Comparison of ENCODE assay signal across 17 cellular contexts in genomic region chr4:139873111-139873866, GRCh38.
DNase-seq lines count a peak whose midpoint lies in the region; ATAC-seq, FAIRE-seq and TF ChIP-seq lines count a peak whose summit lies in the region.
"Had no signal": no experiment of that assay in that cellular context is flagged by ENCODE, and none has a peak within 500 bp of the region (broad histone marks: within the 10 kb centered on the region; RNA-seq: fewer than 3 reads in every experiment).

No MANE protein-coding gene starts in this region.

- POLR2A ChIA-PET in HepG2 (lab: Yijun Ruan, JAX), result no interaction called here

- FAIRE-seq in HepG2 (lab: Jason Lieb, UNC), result no peak

- intact Hi-C loops in right lobe of liver (cut with DNase I) (no loop called here), HepG2 (cut with micrococcal nuclease; ENCODE audit: unreplicated experiment) (no loop called here)

- no TSS peak for BruUV-seq in HepG2 (replicated peaks; lab: Mats Ljungman, UMichigan)

- H3K27me3 ChIP-seq in right lobe of liver (no peaks in the 10 kb centered on the region), HepG2 (ENCODE audit: control insufficient read depth in 1 of 2, insufficient read depth in 2 of 2, low read length in 2 of 2) (peaks cover 1 to 4% of the 10 kb centered on the region in 2 experiments; a peak in 1 of 5 replicates)
- H3K27me3 ChIP-seq: pancreas, suprapubic skin had no signal

- H3K4me1 Mint-ChIP-seq in stimulated activated effector memory CD8-positive, alpha-beta T cell treated with anti-CD3 and anti-CD28 coated beads, Interleukin-12 subunit alpha, Interleukin-12 subunit beta, amount 100 ng/mL, for 72 hours, result peaks cover 8% of the 10 kb centered on the region
- H3K4me1 Mint-ChIP-seq: B cell had no signal

- no peak for TF ChIP-seq RAD21 in HepG2 (CRISPR knock-in tag; IDR thresholded peaks at IDR 0.05)

- no peak overlapping the region for H3K27ac ChIP-seq in right lobe of liver
- no peak overlapping the region for H3K27ac ChIP-seq in HepG2 (ENCODE audit: extremely low read length, insufficient read depth, low read length)
- H3K27ac ChIP-seq in epithelial cell of prostate, result peak overlapping the region; percentile 79
- H3K27ac ChIP-seq: pancreas, SK-N-MC, suprapubic skin had no signal

- H2AFZ ChIP-seq in HepG2 (ENCODE audit: low read length), result no peak overlapping the region

- DNase-seq in right lobe of liver, result no peak
- no peak for DNase-seq in HepG2 (ENCODE audit: low spot score)
- DNase-seq in NB4 (ENCODE audit: low read depth), result peak; percentile 51
- DNase-seq in epithelial cell of prostate (ENCODE audit: low read depth, low spot score), result no peak
- no peak for DNase-seq in stimulated activated effector memory CD8-positive, alpha-beta T cell treated with anti-CD3 and anti-CD28 coated beads, Interleukin-12 subunit alpha, Interleukin-12 subunit beta, amount 100 ng/mL, for 72 hours (ENCODE audit: low spot score in 2 of 2)
- no peak for DNase-seq in D341Med (ENCODE audit: low spot score)
- no peak for DNase-seq in NCI-H524 treated with DMSO at 0.1 percent for 48 hours (lab: John Stamatoyannopoulos, UW)
- DNase-seq in inferior parietal cortex (ENCODE audit: extremely low spot score), result no peak
- DNase-seq: activated naive CD4-positive, alpha-beta T cell treated with anti-CD3 and anti-CD28 coated beads, Interleukin-2, amount 10 ng/mL, durations not matched to agents 7 days and 5 days; central memory CD4-positive, alpha-beta T cell; immature natural killer cell; NCI-H2081 treated with DMSO at 0.1 percent for 48 hours; pancreas had no signal

- in situ Hi-C loops in HepG2 (cut with HindIII; ENCODE audit: extremely low pct_ligation_motif_present, low pct_unique_long_range_greater_than_20kb), result no loop called here

- H3K36me3 ChIP-seq in right lobe of liver (no peaks in the 10 kb centered on the region), HepG2 (replicated peaks in 1 of 2; ENCODE audit: control insufficient read depth in 1 of 2, insufficient read depth in 2 of 2, low read length in 2 of 2) (no peaks in the 10 kb centered on the region)
- H3K36me3 ChIP-seq: pancreas, suprapubic skin had no signal

- H3K27ac Mint-ChIP-seq in stimulated activated effector memory CD8-positive, alpha-beta T cell treated with anti-CD3 and anti-CD28 coated beads, Interleukin-12 subunit alpha, Interleukin-12 subunit beta, amount 100 ng/mL, for 72 hours, result no peak overlapping the region
- H3K27ac Mint-ChIP-seq: activated naive CD4-positive, alpha-beta T cell treated with anti-CD3 and anti-CD28 coated beads, Interleukin-2, amount 10 ng/mL, durations not matched to agents 7 days and 5 days; B cell; mesothelial cell of epicardium had no signal

- H3K4me2 ChIP-seq in HepG2 (ENCODE audit: low read depth, low read length), result no peak overlapping the region

- H3K9me3 ChIP-seq in right lobe of liver (no peaks in the 10 kb centered on the region), HepG2 (ENCODE audit: low read length) (no peaks in the 10 kb centered on the region)
- H3K9me3 ChIP-seq: pancreas, suprapubic skin had no signal

- H3K9me3 Mint-ChIP-seq in stimulated activated effector memory CD8-positive, alpha-beta T cell treated with anti-CD3 and anti-CD28 coated beads, Interleukin-12 subunit alpha, Interleukin-12 subunit beta, amount 100 ng/mL, for 72 hours, result peaks cover 8% of the 10 kb centered on the region
- H3K9me3 Mint-ChIP-seq: activated naive CD4-positive, alpha-beta T cell treated with anti-CD3 and anti-CD28 coated beads, Interleukin-2, amount 10 ng/mL, durations not matched to agents 7 days and 5 days; immature natural killer cell had no signal

- ATAC-seq in right lobe of liver, result peak in 3 of 4 donors; percentile 35 to 47 (median 44)
- no peak for ATAC-seq in HepG2
- ATAC-seq in stimulated activated effector memory CD8-positive, alpha-beta T cell treated with anti-CD3 and anti-CD28 coated beads, Interleukin-12 subunit alpha, Interleukin-12 subunit beta, amount 100 ng/mL, for 72 hours, result peak; percentile 87

- WGBS in right lobe of liver (ENCODE audit: insufficient coverage, low coverage, low lambda C conversion rate, missing lambda C conversion rate), result 77% methylated on average over 3 of the region's 4 CpGs
- WGBS in HepG2 (ENCODE audit: low lambda C conversion rate), result 42% methylated on average over 4 of the region's 4 CpGs

- no peaks in the 10 kb centered on the region for H3K79me2 ChIP-seq in HepG2 (ENCODE audit: insufficient read depth, low read length)

- no peak overlapping the region for H3K4me3 ChIP-seq in right lobe of liver
- H3K4me3 ChIP-seq in HepG2 (replicated peaks in 1 of 3; ENCODE audit: insufficient read depth in 1 of 3, low read depth in 2 of 3, low read length in 3 of 3), result no peak overlapping the region
- H3K4me3 ChIP-seq in NB4 (ENCODE audit: low read depth, low read length), result no peak overlapping the region
- H3K4me3 ChIP-seq: pancreas, SK-N-MC, suprapubic skin had no signal

- no peaks in the 10 kb centered on the region for H3K36me3 Mint-ChIP-seq in stimulated activated effector memory CD8-positive, alpha-beta T cell treated with anti-CD3 and anti-CD28 coated beads, Interleukin-12 subunit alpha, Interleukin-12 subunit beta, amount 100 ng/mL, for 72 hours
- H3K36me3 Mint-ChIP-seq: activated naive CD4-positive, alpha-beta T cell treated with anti-CD3 and anti-CD28 coated beads, Interleukin-2, amount 10 ng/mL, durations not matched to agents 7 days and 5 days; immature natural killer cell had no signal

- TF ChIP-seq EP300 in HepG2 (IDR thresholded peaks at IDR 0.05; ENCODE audit: low read depth in 2 of 2, low read length in 2 of 2) (no peak), HepG2 (CRISPR knock-in tag; IDR thresholded peaks at IDR 0.05; ENCODE audit: borderline replicate concordance) (no peak)

- TF ChIP-seq CTCF in right lobe of liver (IDR thresholded peaks at IDR 0.05) (no peak), HepG2 (CRISPR knock-in tag; IDR thresholded peaks at IDR 0.05) (no peak), NB4 (IDR thresholded peaks at IDR 0.05; ENCODE audit: low read depth, low read length) (no peak)

- H4K20me1 ChIP-seq in HepG2 (ENCODE audit: insufficient read depth, low read length), result no peaks in the 10 kb centered on the region

- H3K4me3 Mint-ChIP-seq in stimulated activated effector memory CD8-positive, alpha-beta T cell treated with anti-CD3 and anti-CD28 coated beads, Interleukin-12 subunit alpha, Interleukin-12 subunit beta, amount 100 ng/mL, for 72 hours, result no peak overlapping the region
- H3K4me3 Mint-ChIP-seq: activated naive CD4-positive, alpha-beta T cell treated with anti-CD3 and anti-CD28 coated beads, Interleukin-2, amount 10 ng/mL, durations not matched to agents 7 days and 5 days; B cell; mesothelial cell of epicardium had no signal

- TF ChIP-seq POLR2A in right lobe of liver (IDR thresholded peaks at IDR 0.05) (no peak), HepG2 (IDR thresholded peaks at IDR 0.05; ENCODE audit: insufficient read depth in 1 of 2, low read depth in 2 of 2, low read length in 2 of 2) (no peak), NB4 (IDR thresholded peaks at IDR 0.05; ENCODE audit: extremely low read depth, insufficient read length) (no peak)

- H3K4me1 ChIP-seq in right lobe of liver (no peaks in the 10 kb centered on the region), HepG2 (ENCODE audit: insufficient read depth, low read length) (peaks cover 26% of the 10 kb centered on the region)

- CTCF ChIA-PET in HepG2 (lab: Yijun Ruan, JAX; ENCODE audit: low intra/inter-chr PET ratio, low total read pairs), result no interaction called here

- no peak overlapping the region for H3K9ac ChIP-seq in HepG2 (ENCODE audit: insufficient read depth, low read depth, low read length)

TF ChIP-seq in HepG2, 621 proteins besides CTCF, POLR2A, EP300 and RAD21:
- TF ChIP-seq AHR (CRISPR knock-in tag; IDR thresholded peaks at IDR 0.05), result no peak
- TF ChIP-seq NBN (conservative IDR thresholded peaks at IDR 0.05), result no peak
- no peak for TF ChIP-seq SP1 (IDR thresholded peaks at IDR 0.05)
- no peak for TF ChIP-seq SP1 (CRISPR knock-in tag; IDR thresholded peaks at IDR 0.05)
- no peak for TF ChIP-seq ARHGAP35 (CRISPR knock-in tag; IDR thresholded peaks at IDR 0.05; ENCODE audit: borderline replicate concordance)
- no peak for TF ChIP-seq GLMP (CRISPR knock-in tag; IDR thresholded peaks at IDR 0.05; ENCODE audit: borderline replicate concordance)
- no peak for TF ChIP-seq ZNF549 (CRISPR knock-in tag; IDR thresholded peaks at IDR 0.05)
- no peak for TF ChIP-seq ZNF138 (CRISPR knock-in tag; IDR thresholded peaks at IDR 0.05; ENCODE audit: low read depth)
- TF ChIP-seq ZNF589 (CRISPR knock-in tag; conservative IDR thresholded peaks at IDR 0.05), result no peak
- no peak for TF ChIP-seq SMC3 (IDR thresholded peaks at IDR 0.05; ENCODE audit: low read length)
- no peak for TF ChIP-seq ARID2 (CRISPR knock-in tag; IDR thresholded peaks at IDR 0.05; ENCODE audit: borderline replicate concordance)
- no peak for TF ChIP-seq RFX1 (IDR thresholded peaks at IDR 0.05)
- no peak for TF ChIP-seq PCBP2 (optimal IDR thresholded peaks at IDR 0.05; ENCODE audit: low read depth, low read length, poor library complexity, severe bottlenecking)
- no peak for TF ChIP-seq ZSCAN31 (CRISPR knock-in tag; IDR thresholded peaks at IDR 0.05; ENCODE audit: low read depth)
- no peak for TF ChIP-seq ZNF124 (CRISPR knock-in tag; IDR thresholded peaks at IDR 0.05)
- no peak for TF ChIP-seq MATR3 (CRISPR knock-in tag; IDR thresholded peaks at IDR 0.05)
- TF ChIP-seq ZSCAN25 (CRISPR knock-in tag; IDR thresholded peaks at IDR 0.05), result no peak
